Comparison of ENCODE assay signal across 9 cellular contexts in the genomic region with DNA sequence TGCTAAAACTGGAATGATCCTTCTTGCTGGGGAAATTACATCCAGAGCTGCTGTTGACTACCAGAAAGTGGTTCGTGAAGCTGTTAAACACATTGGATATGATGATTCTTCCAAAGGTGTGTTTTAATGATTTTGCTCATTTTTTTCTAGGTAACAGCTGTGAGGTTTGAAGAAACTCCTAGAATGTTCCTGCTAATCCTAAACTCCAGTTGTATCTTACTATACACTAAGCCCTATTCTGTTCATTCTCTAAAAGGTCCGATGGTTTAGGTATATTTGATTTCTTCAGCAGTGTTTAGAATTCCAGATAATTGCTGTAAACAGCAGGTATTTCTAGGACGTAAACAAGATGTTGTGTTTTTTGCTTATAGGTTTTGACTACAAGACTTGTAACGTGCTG. TPM values are rescaled to one million over a fixed set of nuclear protein-coding genes. Genes with fewer than 3 reads are reported as not detected.
DNase-seq lines count a peak whose midpoint lies in the region; ATAC-seq and TF ChIP-seq lines count a peak whose summit lies in the region.
"Had no signal": no experiment of that assay in that cellular context is flagged by ENCODE, and none has a peak within 500 bp of the region (broad histone marks: within the 10 kb centered on the region; RNA-seq: fewer than 3 reads in every experiment).

No MANE protein-coding gene starts in this region.

- H3K27ac ChIP-seq in angular gyrus (ENCODE audit: low read depth, low read length) (peak overlapping the region; percentile 29), right lobe of liver (peak overlapping the region in 2 of 3 donors; percentile 98 to 99), thyroid gland (peak overlapping the region; percentile 97 to 100 (median 98)), aorta (ENCODE audit: low read depth in 1 of 2, low read length in 2 of 2) (no peak overlapping the region)

- TF ChIP-seq CTCF in right lobe of liver (IDR thresholded peaks at IDR 0.05) (no peak), thyroid gland (IDR thresholded peaks at IDR 0.05) (no peak)

- TF ChIP-seq POLR2A in right lobe of liver (IDR thresholded peaks at IDR 0.05) (no peak), thyroid gland (IDR thresholded peaks at IDR 0.05) (peak in 1 of 2 donors; percentile 4)

- H3K4me3 ChIP-seq in right lobe of liver, result peak overlapping the region; percentile 94 to 100 (median 99)
- H3K4me3 ChIP-seq in thyroid gland (replicated peaks in 1 of 3), result peak overlapping the region in 2 of 3 donors; percentile 89 to 94
- H3K4me3 ChIP-seq in aorta (ENCODE audit: low read length in 2 of 2), result peak overlapping the region in 1 of 2 donors; percentile 94

- intact Hi-C loops in right lobe of liver (cut with DNase I), result no loop called here
- intact Hi-C loops in thyroid gland (cut with DNase I), result loop anchor here (10.0 kb wide), 1 partner anchor 216 kb away; the partner anchor contains the start of gene TGOLN2
- intact Hi-C loops in aorta (cut with DNase I), result no loop called here

- H3K9me3 ChIP-seq in right lobe of liver, result no peaks in the 10 kb centered on the region
- no peaks in the 10 kb centered on the region for H3K9me3 ChIP-seq in thyroid gland
- H3K9me3 ChIP-seq in aorta (ENCODE audit: control insufficient read depth, low read length), result no peaks in the 10 kb centered on the region

- H3K27ac Mint-ChIP-seq in activated T-cell treated with anti-CD3 and anti-CD28 coated beads, Interleukin-2, amount 50 U/mL, for 24 hours, result peak overlapping the region; percentile 99

- ATAC-seq in right lobe of liver, result no peak
- no peak for ATAC-seq in HG03025 (IDR thresholded peaks at IDR 0.05; ENCODE audit: low FRiP score, unreplicated experiment)
- no peak for ATAC-seq in aorta (ENCODE audit: low FRiP score)

- H3K36me3 Mint-ChIP-seq in activated T-cell treated with anti-CD3 and anti-CD28 coated beads, Interleukin-2, amount 50 U/mL, for 24 hours (ENCODE audit: low read depth), result peaks cover 85% of the 10 kb centered on the region

- peaks cover 47% of the 10 kb centered on the region for H3K4me1 Mint-ChIP-seq in activated T-cell treated with anti-CD3 and anti-CD28 coated beads, Interleukin-2, amount 50 U/mL, for 24 hours (ENCODE audit: low read depth)

- no peaks in the 10 kb centered on the region for H3K27me3 ChIP-seq in right lobe of liver
- H3K27me3 ChIP-seq in thyroid gland, result no peaks in the 10 kb centered on the region
- peaks cover 0 to 2% of the 10 kb centered on the region in 2 donors for H3K27me3 ChIP-seq in aorta (ENCODE audit: control insufficient read depth in 1 of 2, insufficient read depth in 2 of 2, low read length in 1 of 2)

- H3K36me3 ChIP-seq in right lobe of liver (peaks cover 15 to 57% (median 36%) of the 10 kb centered on the region in 4 donors), thyroid gland (peaks cover 54 to 60% of the 10 kb centered on the region in 2 donors), aorta (ENCODE audit: control insufficient read depth in 1 of 2, insufficient read depth in 2 of 2, low read length in 1 of 2) (peaks cover 0 to 4% of the 10 kb centered on the region in 2 donors)

- WGBS in right lobe of liver (ENCODE audit: insufficient coverage, low coverage, low lambda C conversion rate, missing lambda C conversion rate), result 22% methylated on average over 4 of the region's 4 CpGs
- 49 to 51% methylated on average over 4 of the region's 4 CpGs for WGBS in thyroid gland, 2 donors
- 24 to 31% methylated on average over 4 of the region's 4 CpGs for WGBS in aorta, 2 donors

- no peaks in the 10 kb centered on the region for H3K9me3 Mint-ChIP-seq in activated T-cell treated with anti-CD3 and anti-CD28 coated beads, Interleukin-2, amount 50 U/mL, for 24 hours

- H3K4me3 Mint-ChIP-seq in activated T-cell treated with anti-CD3 and anti-CD28 coated beads, Interleukin-2, amount 50 U/mL, for 24 hours, result peak overlapping the region; percentile 88

- H3K27me3 Mint-ChIP-seq in activated T-cell treated with anti-CD3 and anti-CD28 coated beads, Interleukin-2, amount 50 U/mL, for 24 hours, result no peaks in the 10 kb centered on the region

- DNase-seq in activated T-cell treated with anti-CD3 and anti-CD28 coated beads, Interleukin-2, amount 50 U/mL, for 24 hours, result no peak
- no peak for DNase-seq in activated T-cell treated with anti-CD3 and anti-CD28 coated beads for 4 hours
- no peak for DNase-seq in right lobe of liver
- no peak for DNase-seq in thyroid gland
- DNase-seq in hypothalamus (lab: John Stamatoyannopoulos, UW), result no peak
- DNase-seq in aorta, result no peak
- DNase-seq: COR-L47 had no signal

- H3K4me1 ChIP-seq in right lobe of liver (peaks cover 0 to 30% (median 13%) of the 10 kb centered on the region in 4 donors), thyroid gland (peaks cover 31 to 38% of the 10 kb centered on the region in 2 donors), aorta (ENCODE audit: control insufficient read depth in 1 of 2, insufficient read depth in 2 of 2, low read length in 2 of 2) (no peaks in the 10 kb centered on the region)

RNA-seq across cellular contexts. Expression of gene MAT2A, which starts 2.3 kb away (rescaled TPM):
- total RNA-seq in right lobe of liver, result 100 to 1,000 TPM in 3 of 6 experiments, 10 to 100 TPM in 3; 57.8 to 118 (median 102) TPM
- 100 to 1,000 TPM; 303 to 511 (median 354) TPM for total RNA-seq in thyroid gland
- 100 to 1,000 TPM; 193 to 397 TPM for total RNA-seq in aorta
- polyA plus RNA-seq in aorta, result 100 to 1,000 TPM in 1 of 2 donors, 10 to 100 TPM in 1; 48.8 to 167 TPM

RNA-seq across cellular contexts. Expression of gene GGCX, which starts 20.0 kb away (rescaled TPM):
- 100 to 1,000 TPM in 4 of 6 experiments, 10 to 100 TPM in 2; 89.6 to 238 (median 183) TPM for total RNA-seq in right lobe of liver
- 10 to 100 TPM; 39.5 to 81.9 (median 51.6) TPM for total RNA-seq in thyroid gland
- 10 to 100 TPM; 30.3 to 48.3 TPM for total RNA-seq in aorta
- polyA plus RNA-seq in aorta, result 10 to 100 TPM; 15.5 to 18.6 TPM

RNA-seq across cellular contexts. Expression of gene VAMP8, which starts 36.1 kb away (rescaled TPM):
- total RNA-seq in right lobe of liver (100 to 1,000 TPM in 1 of 6 experiments, 10 to 100 TPM in 5; 59.5 to 107 (median 74.5) TPM), thyroid gland (100 to 1,000 TPM in 3 of 4 donors, 10 to 100 TPM in 1; 89.6 to 171 (median 121) TPM), aorta (10 to 100 TPM; 40.5 to 43.5 TPM)
- 100 to 1,000 TPM in 1 of 2 donors, 10 to 100 TPM in 1; 23.9 to 256 TPM for polyA plus RNA-seq in aorta

RNA-seq across cellular contexts. Expression of gene VAMP5, which starts 43.0 kb away (rescaled TPM):
- total RNA-seq in right lobe of liver, result 10 to 100 TPM; 27.2 to 50.1 (median 34.7) TPM
- 10 to 100 TPM; 13.6 to 41.3 (median 20.7) TPM for total RNA-seq in thyroid gland
- 10 to 100 TPM; 60.3 to 83.8 TPM for total RNA-seq in aorta
- 100 to 1,000 TPM; 180 to 186 TPM for polyA plus RNA-seq in aorta

RNA-seq across cellular contexts. Expression of gene RNF181, which starts 54.3 kb away (rescaled TPM):
- 100 to 1,000 TPM in 2 of 6 experiments, 10 to 100 TPM in 4; 54.5 to 123 (median 66.6) TPM for total RNA-seq in right lobe of liver
- total RNA-seq in thyroid gland, result 100 to 1,000 TPM in 3 of 4 donors, 10 to 100 TPM in 1; 86.9 to 202 (median 168) TPM
- total RNA-seq in aorta, result 10 to 100 TPM; 76.0 to 98.5 TPM
- 100 to 1,000 TPM; 148 to 203 TPM for polyA plus RNA-seq in aorta

Comparison
In these comparisons a context has a peak if more than half of its experiments do, and no peak if none do; other contexts are left out.
1. H3K27ac ChIP-seq: peak in angular gyrus (single experiment), right lobe of liver (2 of 3) and thyroid gland (3 of 3); none in aorta (0 of 2).